In genomic region chr15:68304611-68305337, GRCh38 we compare ENCODE assay signal across 12 cellular contexts. TPM values are rescaled to one million over a fixed set of nuclear protein-coding genes. Genes with fewer than 3 reads are reported as not detected.
DNase-seq lines count a peak whose midpoint lies in the region; ATAC-seq and TF ChIP-seq lines count a peak whose summit lies in the region.
"Had no signal": no experiment of that assay in that cellular context is flagged by ENCODE, and none has a peak within 500 bp of the region (broad histone marks: within the 10 kb centered on the region; RNA-seq: fewer than 3 reads in every experiment).

No MANE protein-coding gene starts in this region.

- H3K9me3 Mint-ChIP-seq in brain: no peaks in the 10 kb centered on the region

- H2BK5ac ChIP-seq in mesendoderm (ENCODE audit: low read length): no peak overlapping the region

- H3K4me3 Mint-ChIP-seq in brain: no peak overlapping the region

- H3K23ac ChIP-seq in mesendoderm (ENCODE audit: low read length): no peak overlapping the region

- H3K9ac ChIP-seq in mesendoderm (ENCODE audit: low read length): peak overlapping the region; percentile 28

- H3K4me2 ChIP-seq in mesendoderm (ENCODE audit: low read length): no peak overlapping the region

- H4K5ac ChIP-seq in mesendoderm (ENCODE audit: low read length): no peak overlapping the region

- peaks cover 12% of the 10 kb centered on the region for H3K27me3 Mint-ChIP-seq in brain

- H3K79me1 ChIP-seq in mesendoderm (ENCODE audit: low read length): no peaks in the 10 kb centered on the region

- no peak overlapping the region for H3K18ac ChIP-seq in mesendoderm (ENCODE audit: low read length)

- no peaks in the 10 kb centered on the region for H3K36me3 ChIP-seq in mesendoderm (ENCODE audit: control insufficient read depth, insufficient read depth, low read length)
- H3K36me3 ChIP-seq: HAP-1 had no signal

- no peak overlapping the region for H2AK5ac ChIP-seq in mesendoderm (ENCODE audit: low read length)

- no peak overlapping the region for H4K8ac ChIP-seq in mesendoderm (ENCODE audit: low read depth, low read length)

- in situ Hi-C loops in GM13976 (cut with MboI; ENCODE audit: low sequenced_read_pairs, unreplicated experiment): loop anchor here (25.0 kb wide), 1 partner anchor 233 kb away; no protein-coding TSS in a partner anchor

- DNase-seq in GM13976 (ENCODE audit: low spot score): peak; percentile 5
- DNase-seq in HuH-7 (ENCODE audit: low spot score): peak; percentile 26
- DNase-seq in mesendoderm: peak; percentile 90
- no peak for DNase-seq in AML-193 (lab: John Stamatoyannopoulos, UW)
- DNase-seq in NCI-H2196 treated with DMSO at 0.1 percent for 48 hours (lab: John Stamatoyannopoulos, UW; ENCODE audit: unreplicated experiment): no peak
- DNase-seq in COLO829 (ENCODE audit: low spot score): no peak
- DNase-seq: effector memory CD4-positive, alpha-beta T cell; NCI-H1694 treated with DMSO at 0.1 percent for 48 hours; stimulated activated CD4-positive, alpha-beta T cell treated with anti-CD3 and anti-CD28 coated beads, Interleukin-4, amount 100 ng/mL, for 24 hours had no signal

- no peak overlapping the region for H3K27ac ChIP-seq in mesendoderm (ENCODE audit: low read depth, low read length)

- peaks cover 31% of the 10 kb centered on the region for H3K4me1 Mint-ChIP-seq in brain

- H3K4me3 ChIP-seq in mesendoderm (ENCODE audit: low read length): no peak overlapping the region
- H3K4me3 ChIP-seq: HAP-1 had no signal

- peaks cover 7% of the 10 kb centered on the region for H3K4me1 ChIP-seq in mesendoderm (ENCODE audit: control insufficient read depth, low read depth, low read length)

- no peaks in the 10 kb centered on the region for H3K36me3 Mint-ChIP-seq in brain

- no peak overlapping the region for H3K4ac ChIP-seq in mesendoderm (ENCODE audit: low read depth, low read length)

- ATAC-seq in GM18519 (IDR thresholded peaks at IDR 0.05; ENCODE audit: low FRiP score, unreplicated experiment): no peak

- TF ChIP-seq CTCF in GM13976 (IDR thresholded peaks at IDR 0.05; ENCODE audit: borderline replicate concordance, control extremely low read depth, extremely low read depth, insufficient read depth, missing control alignments): no peak
- peak in 1 of 2 experiments; percentile 37 for TF ChIP-seq CTCF in brain (conservative IDR thresholded peaks at IDR 0.05)

- no peak overlapping the region for H2BK15ac ChIP-seq in mesendoderm (replicated peaks; ENCODE audit: low read depth)

- no peaks in the 10 kb centered on the region for H3K27me3 ChIP-seq in mesendoderm (ENCODE audit: insufficient read depth, low read length, poor library complexity)

- H3K79me2 ChIP-seq in mesendoderm (ENCODE audit: control insufficient read depth, insufficient read depth, low read length): no peaks in the 10 kb centered on the region

- peak overlapping the region in 4 of 5 experiments; percentile 20 to 58 (median 34) for H3K27ac Mint-ChIP-seq in brain

- no CpG with 5 or more reads among the region's 13 CpGs for WGBS in mesendoderm (ENCODE audit: extremely low coverage, insufficient coverage, low lambda C conversion rate)

- H3K56ac ChIP-seq in mesendoderm (ENCODE audit: low read length): peak overlapping the region; percentile 69

- no peak overlapping the region for H2BK120ac ChIP-seq in mesendoderm (ENCODE audit: low read depth, low read length)

RNA-seq across cellular contexts. Expression of gene FEM1B, which starts 27.2 kb away (rescaled TPM):
- 15.5 TPM for polyA plus RNA-seq in brain (ENCODE audit: insufficient read depth, low read depth, low replicate concordance)
- polyA plus RNA-seq in mesendoderm (2013, experiment 1 of 2): 27.9 TPM
- 27.5 TPM for polyA plus RNA-seq in mesendoderm (2013, experiment 2 of 2)

Comparison
In these comparisons a context has a peak if more than half of its experiments do, and no peak if none do; other contexts are left out.
1. DNase-seq: peak in GM13976 (single experiment), HuH-7 (single experiment) and mesendoderm (single experiment); none in AML-193 (0 of 2), NCI-H2196 treated with DMSO at 0.1 percent for 48 hours (single experiment) and COLO829 (single experiment).